ENCODE assay signal across 8 cellular contexts in genomic region chr2:134718956-134719814, GRCh38. TPM values are rescaled to one million over a fixed set of nuclear protein-coding genes. Genes with fewer than 3 reads are reported as not detected.
DNase-seq lines count a peak whose midpoint lies in the region; ATAC-seq, FAIRE-seq and TF ChIP-seq lines count a peak whose summit lies in the region.

Gene TMEM163, minus strand, starts transcription at chr2:134719000.

- POLR2A ChIA-PET in K562 (lab: Yijun Ruan, JAX) = interaction anchor here (0.7 kb wide), 2 partner anchors 24 to 213 kb away, joined by 3 read pairs; no protein-coding TSS in a partner anchor

- no peaks in the 10 kb centered on the region for H3K36me3 ChIP-seq in K562 (ENCODE audit: control insufficient read depth, insufficient read depth, low read length)
- H3K36me3 ChIP-seq in kidney epithelial cell (ENCODE audit: control insufficient read depth, insufficient read depth, low read length) = no peaks in the 10 kb centered on the region
- no peaks in the 10 kb centered on the region for H3K36me3 ChIP-seq in SJCRH30

- peaks cover 54% of the 10 kb centered on the region for H3K4me1 Mint-ChIP-seq in stimulated activated memory B cell treated with anti-CD40 and anti-IgM and Interleukin-4, amounts not matched to agents 10 μg/mL and 1 μg/mL and 100 μg/mL, for 72 hours

- peaks cover 14% of the 10 kb centered on the region for H3K27me3 Mint-ChIP-seq in stimulated activated memory B cell treated with anti-CD40 and anti-IgM and Interleukin-4, amounts not matched to agents 10 μg/mL and 1 μg/mL and 100 μg/mL, for 72 hours

- H3K4me3 Mint-ChIP-seq in stimulated activated memory B cell treated with anti-CD40 and anti-IgM and Interleukin-4, amounts not matched to agents 10 μg/mL and 1 μg/mL and 100 μg/mL, for 72 hours = peak within 1 kb of the TSS; percentile 89

- no peaks in the 10 kb centered on the region for H3K36me3 Mint-ChIP-seq in stimulated activated memory B cell treated with anti-CD40 and anti-IgM and Interleukin-4, amounts not matched to agents 10 μg/mL and 1 μg/mL and 100 μg/mL, for 72 hours

- TF ChIP-seq RAD21 in K562 (CRISPR knock-in tag; conservative IDR thresholded peaks at IDR 0.05 in 1 of 2, IDR thresholded peaks at IDR 0.05 in 1 of 2) = no peak

- FAIRE-seq in K562 (lab: Jason Lieb, UNC) = no peak

- CTCF ChIA-PET in K562 (lab: Yijun Ruan, JAX; ENCODE audit: low intra/inter-chr PET ratio) = no interaction called here

- no peaks in the 10 kb centered on the region for H3K9me3 ChIP-seq in K562 (replicated peaks; ENCODE audit: control insufficient read depth, insufficient read depth, low read depth, low read length)
- H3K9me3 ChIP-seq in SJCRH30 (replicated peaks) = no peaks in the 10 kb centered on the region

- TF ChIP-seq POLR2A in K562 (conservative IDR thresholded peaks at IDR 0.05) = no peak

- no peaks in the 10 kb centered on the region for H3K79me2 ChIP-seq in K562 (ENCODE audit: control insufficient read depth, insufficient read depth, low read length)

- H3K27ac ChIP-seq in K562 (ENCODE audit: extremely low read depth, low read depth, low read length) (no peak within 1 kb of the TSS), SJCRH30 (no peak within 1 kb of the TSS)

- intact Hi-C loops in K562 (cut with micrococcal nuclease) = no loop called here

- TF ChIP-seq EP300 in K562 (IDR thresholded peaks at IDR 0.05; ENCODE audit: low read length) = no peak

- H3K9me3 Mint-ChIP-seq in stimulated activated memory B cell treated with anti-CD40 and anti-IgM and Interleukin-4, amounts not matched to agents 10 μg/mL and 1 μg/mL and 100 μg/mL, for 72 hours = no peaks in the 10 kb centered on the region

- H3K9ac ChIP-seq in K562 (ENCODE audit: insufficient read depth in 1 of 2, low read depth in 2 of 2, low read length in 2 of 2) = no peak within 1 kb of the TSS

- peaks cover 0 to 12% of the 10 kb centered on the region in 2 experiments; a peak in 2 of 5 replicates for H3K4me1 ChIP-seq in K562 (replicated peaks in 1 of 2; ENCODE audit: control insufficient read depth in 2 of 2, insufficient read depth in 2 of 2, low read length in 2 of 2)
- no peaks in the 10 kb centered on the region for H3K4me1 ChIP-seq in SJCRH30

- BruUV-seq in K562 (replicated peaks; lab: Mats Ljungman, UMichigan) = no TSS peak

- no peak for TF ChIP-seq CTCF in K562 (IDR thresholded peaks at IDR 0.05 in 2 of 3, conservative IDR thresholded peaks at IDR 0.05 in 1 of 3; ENCODE audit: insufficient read depth in 2 of 3, low read depth in 1 of 3, low read length in 3 of 3)
- TF ChIP-seq CTCF in kidney epithelial cell (IDR thresholded peaks at IDR 0.05; ENCODE audit: insufficient read depth, low read length, poor library complexity, severe bottlenecking) = no peak

- 15% methylated on average over 19 of the region's 77 CpGs for WGBS in K562 (ENCODE audit: insufficient coverage, low coverage, missing lambda C conversion rate)

- H3K4me3 ChIP-seq in K562 (no peak within 1 kb of the TSS), kidney epithelial cell (ENCODE audit: low read depth, low read length) (peak within 1 kb of the TSS; percentile 32), SJCRH30 (no peak within 1 kb of the TSS)

- H4K20me1 ChIP-seq in K562 (replicated peaks; ENCODE audit: control insufficient read depth, insufficient read depth, low read length) = no peaks in the 10 kb centered on the region

- no peak within 1 kb of the TSS for H3K4me2 ChIP-seq in K562 (ENCODE audit: insufficient read depth, low read length)

- peak within 1 kb of the TSS; percentile 62 for H3K27ac Mint-ChIP-seq in stimulated activated memory B cell treated with anti-CD40 and anti-IgM and Interleukin-4, amounts not matched to agents 10 μg/mL and 1 μg/mL and 100 μg/mL, for 72 hours

- H2AFZ ChIP-seq in K562 (ENCODE audit: low read depth, low read length) = no peak within 1 kb of the TSS

- peak; percentile 41 for DNase-seq in COR-L47 (lab: John Stamatoyannopoulos, UW)
- DNase-seq in NCI-H69 (lab: John Stamatoyannopoulos, UW) = peak; percentile 58
- peak in 3 of 4 experiments; percentile 20 to 51 (median 49) for DNase-seq in K562 (ENCODE audit: extremely low read depth in 1 of 4, low spot score in 3 of 4)
- no peak for DNase-seq in kidney epithelial cell (ENCODE audit: low read depth)
- no peak for DNase-seq in SJCRH30

- in situ Hi-C loops in K562 (cut with MboI) = no loop called here

- no peaks in the 10 kb centered on the region for H3K9me1 ChIP-seq in K562 (ENCODE audit: control insufficient read depth, insufficient read depth, low read length)

- peak; percentile 37 for ATAC-seq in GM21825 (IDR thresholded peaks at IDR 0.05; ENCODE audit: unreplicated experiment)
- ATAC-seq in K562 = peak; percentile 68; the same call in 2 of the 3 replicates
- ATAC-seq in stimulated activated memory B cell treated with anti-CD40 and anti-IgM and Interleukin-4, amounts not matched to agents 10 μg/mL and 1 μg/mL and 100 μg/mL, for 72 hours = peak; percentile 84
- no peak for ATAC-seq in HG03469 (IDR thresholded peaks at IDR 0.05; ENCODE audit: unreplicated experiment)

- H3K27me3 ChIP-seq in K562 (ENCODE audit: control insufficient read depth in 2 of 2, insufficient read depth in 2 of 2, low read length in 2 of 2) = peaks cover 16 to 30% of the 10 kb centered on the region in 2 experiments
- peaks cover 22% of the 10 kb centered on the region for H3K27me3 ChIP-seq in kidney epithelial cell (ENCODE audit: control insufficient read depth, insufficient read depth, low read length)
- peaks cover 9% of the 10 kb centered on the region; the same call in 1 of the 2 replicates for H3K27me3 ChIP-seq in SJCRH30

TF ChIP-seq in K562, 482 proteins besides CTCF, POLR2A, EP300 and RAD21:
- no peak for TF ChIP-seq SRSF3 (IDR thresholded peaks at IDR 0.05; ENCODE audit: insufficient read depth, low read length)
- 0 out of 2 replicates have a peak, but pooled peaks have one; percentile 1 for TF ChIP-seq ARID4B (CRISPR knock-in tag; IDR thresholded peaks at IDR 0.05)
TF ChIP-seq in K562: peak in this region for 1.

RNA-seq across cellular contexts. Expression of gene TMEM163, which starts in this region (rescaled TPM):
- total RNA-seq in K562 (2011; cell fraction: chromatin; rRNA removed; ENCODE audit: low replicate concordance) = 0.46 TPM in 1 of 2 replicates, not detected in the other
- total RNA-seq in K562 (2011; cell fraction: nucleolus; rRNA removed) = 0.50 TPM in 1 of 2 replicates, not detected in the other
- 0.29 and 0.69 TPM in 2 replicates for total RNA-seq in K562 (2011; cell fraction: nucleoplasm; rRNA removed)
- total RNA-seq in K562 (2014; rRNA removed) = 0.12 TPM in 1 of 2 replicates, not detected in the other
- total RNA-seq in K562 (2014; rRNA removed; fragmentation: Illumina TruSeq; extraction: Trizol) = 0.10 TPM in 1 of 2 replicates, not detected in the other
- total RNA-seq in K562 (2015; rRNA removed; fragmentation: Illumina TruSeq; extraction: Trizol) = 0.08 TPM in 1 of 2 replicates, not detected in the other
- 0.11 and 0.16 TPM in 2 replicates for total RNA-seq in K562 (2021)
- 0.51 and 0.68 TPM in 2 replicates for polyA plus RNA-seq in K562 (2011; rRNA removed)
- polyA plus RNA-seq in K562 (2011; cell fraction: cytosol; rRNA removed) = 0.52 and 0.60 TPM in 2 replicates
- 0.98 and 1.0 TPM in 2 replicates for polyA plus RNA-seq in K562 (2011; cell fraction: nucleus; rRNA removed)
- polyA plus RNA-seq in K562 (2012) = 0.30 and 0.53 TPM in 2 replicates
- polyA plus RNA-seq in K562 (2014; fragmentation: Illumina TruSeq; extraction: Trizol) = 0.18 and 0.19 TPM in 2 replicates
- under 1 TPM; 0.10 to 0.15 TPM for polyA plus RNA-seq in K562 (2014; fragmentation: Nextera tagmentation; extraction: Ambion mirVana)
- polyA plus RNA-seq in K562 (2014; rRNA removed) = 0.04 TPM in 1 of 2 replicates, not detected in the other
- 0.39 and 0.54 TPM in 2 replicates for polyA minus RNA-seq in K562 (2011; rRNA and poly(A)+ RNA removed)
- polyA minus RNA-seq in K562 (2011; cell fraction: cytosol; rRNA and poly(A)+ RNA removed) = 0.57 TPM in 1 of 2 replicates, not detected in the other
- polyA minus RNA-seq in K562 (2011; cell fraction: nucleus; rRNA and poly(A)+ RNA removed) = 0.40 and 0.44 TPM in 2 replicates
- 1.9 and 2.4 TPM in 2 replicates for total RNA-seq in kidney epithelial cell
- 0.04 TPM in 1 of 2 replicates, not detected in the other for total RNA-seq in SJCRH30 (2014; rRNA removed; shearing (Covaris generic))

Comparison
In these comparisons a context has a peak if more than half of its experiments do, and no peak if none do; other contexts are left out.
1. DNase-seq: peak in COR-L47 (single experiment), NCI-H69 (single experiment) and K562 (3 of 4); none in kidney epithelial cell (single experiment) and SJCRH30 (0 of 2).